8 cellular contexts compared by ENCODE assay signal in genomic region chr17:28661635-28662526, GRCh38.
A peak's percentile ranks its signal among the peaks of the same experiment; 100 is the strongest.
DNase-seq lines count a peak whose midpoint lies in the region; ATAC-seq and TF ChIP-seq lines count a peak whose summit lies in the region.

A gene with protein sequence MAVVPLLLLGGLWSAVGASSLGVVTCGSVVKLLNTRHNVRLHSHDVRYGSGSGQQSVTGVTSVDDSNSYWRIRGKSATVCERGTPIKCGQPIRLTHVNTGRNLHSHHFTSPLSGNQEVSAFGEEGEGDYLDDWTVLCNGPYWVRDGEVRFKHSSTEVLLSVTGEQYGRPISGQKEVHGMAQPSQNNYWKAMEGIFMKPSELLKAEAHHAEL (minus strand): TSS chr17:28661906. CDS start chr17:28661876, 30 bp downstream.
Gene SUPT6H (plus strand): TSS chr17:28662205. CDS start chr17:28673402, 11,197 bp downstream.

- TF ChIP-seq POLR2A in GM18951 (IDR thresholded peaks at IDR 0.05; ENCODE audit: extremely low read depth, insufficient read depth, insufficient read length): peak; percentile 88

- no peak for TF ChIP-seq CTCF in AG10803 (conservative IDR thresholded peaks at IDR 0.05; ENCODE audit: low read length)

- DNase-seq in AG10803 (ENCODE audit: low read depth) (peak; percentile 76), NCI-H345 treated with DMSO at 0.1 percent for 48 hours (lab: John Stamatoyannopoulos, UW; ENCODE audit: unreplicated experiment) (peak; percentile 90), caudate nucleus (lab: John Stamatoyannopoulos, UW) (peak in 60 of 61 donors; percentile 40 to 98 (median 88)), islet precursor cell (peak; percentile 95)
- DNase-seq in activated CD4-positive, CD25-positive, alpha-beta regulatory T cell (lab: John Stamatoyannopoulos, UW): peak; percentile 85 to 90 (median 88)
- DNase-seq in stimulated activated CD4-positive, alpha-beta T cell treated with anti-CD3 and anti-CD28 coated beads, Interleukin-12 subunit alpha, Interleukin-12 subunit beta, amount 100 ng/mL, for 48 hours (ENCODE audit: low read depth in 2 of 3, low spot score in 1 of 3): peak; percentile 92 to 98 (median 94)

- peak; percentile 86 for ATAC-seq in HG03196 (IDR thresholded peaks at IDR 0.05; ENCODE audit: unreplicated experiment)

- peak within 1 kb of the TSS; percentile 98 for H3K27ac ChIP-seq in caudate nucleus (ENCODE audit: low read depth, low read length)

- peak within 1 kb of the TSS; percentile 98 for H3K4me3 ChIP-seq in AG10803 (ENCODE audit: low read length)

- in situ Hi-C loops in GM18951 (cut with MboI; ENCODE audit: low sequenced_read_pairs, unreplicated experiment): no loop called here

Comparison
In these comparisons a context has a peak if more than half of its experiments do, and no peak if none do; other contexts are left out.
1. Peak in every context shown above with its lines: DNase-seq, ATAC-seq, H3K4me3 ChIP-seq and H3K27ac ChIP-seq.